8 cellular contexts compared by ENCODE assay signal in the genomic region with DNA sequence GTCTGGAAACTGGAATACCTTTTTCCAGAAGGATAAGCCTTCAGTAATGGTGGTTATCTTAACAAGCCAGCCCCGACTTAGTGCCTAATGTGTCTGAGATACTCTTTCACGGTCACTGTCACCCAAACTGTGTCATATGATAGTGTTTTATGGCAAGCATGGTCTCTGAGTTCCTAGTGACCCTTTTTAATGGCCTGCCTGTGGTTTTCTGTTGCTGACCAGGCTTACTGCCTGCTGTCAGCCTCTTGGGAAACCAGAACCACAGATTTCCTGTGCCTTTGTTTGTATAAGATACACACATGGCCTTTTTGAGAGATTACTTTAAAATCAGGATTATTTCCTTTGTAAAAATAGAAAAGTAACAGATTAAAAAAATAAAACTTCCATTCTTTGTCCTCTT. TPM values are rescaled to one million over a fixed set of nuclear protein-coding genes. Genes with fewer than 3 reads are reported as not detected.
DNase-seq lines count a peak whose midpoint lies in the region; ATAC-seq, FAIRE-seq and TF ChIP-seq lines count a peak whose summit lies in the region.

No MANE protein-coding gene starts in this region.

- TF ChIP-seq RAD21 in liver (IDR thresholded peaks at IDR 0.05), result peak in 1 of 2 donors; percentile 30
- no peak for TF ChIP-seq RAD21 in HepG2 (CRISPR knock-in tag; IDR thresholded peaks at IDR 0.05)
- no peak for TF ChIP-seq RAD21 in SK-N-SH (IDR thresholded peaks at IDR 0.05; ENCODE audit: low read length)

- H3K79me2 ChIP-seq in HepG2 (ENCODE audit: insufficient read depth, low read length) (no peaks in the 10 kb centered on the region), SK-N-SH (ENCODE audit: insufficient read depth) (no peaks in the 10 kb centered on the region)

- H4K20me1 ChIP-seq in HepG2 (ENCODE audit: insufficient read depth, low read length) (no peaks in the 10 kb centered on the region), SK-N-SH (ENCODE audit: insufficient read depth) (no peaks in the 10 kb centered on the region)

- CTCF ChIA-PET in HepG2 (lab: Yijun Ruan, JAX; ENCODE audit: low intra/inter-chr PET ratio, low total read pairs) (no interaction called here), SK-N-SH (lab: Yijun Ruan, JAX) (interaction anchor here (0.8 to 1.1 kb wide), 2 partner anchors 22 to 143 kb away, joined by 3 read pairs; no protein-coding TSS in a partner anchor)

- H3K4me2 ChIP-seq in HepG2 (ENCODE audit: low read depth, low read length) (no peak overlapping the region), SK-N-SH (no peak overlapping the region)

- BruUV-seq in HepG2 (replicated peaks; lab: Mats Ljungman, UMichigan), result no TSS peak

- H3K27ac ChIP-seq in liver (ENCODE audit: low read depth in 1 of 2, low read length in 2 of 2), result no peak overlapping the region
- no peak overlapping the region for H3K27ac ChIP-seq in HepG2 (ENCODE audit: extremely low read length, insufficient read depth, low read length)
- H3K27ac ChIP-seq in SK-N-SH (ENCODE audit: low read depth in 2 of 2, low read length in 1 of 2), result peak overlapping the region; percentile 28 to 85; a peak in 3 of 4 replicates

- H3K27me3 ChIP-seq in liver (ENCODE audit: control insufficient read depth in 4 of 4, insufficient read depth in 4 of 4, low read length in 3 of 4), result no peaks in the 10 kb centered on the region
- no peaks in the 10 kb centered on the region for H3K27me3 ChIP-seq in HepG2 (ENCODE audit: control insufficient read depth in 1 of 2, insufficient read depth in 2 of 2, low read length in 2 of 2)
- no peaks in the 10 kb centered on the region for H3K27me3 ChIP-seq in SK-N-SH (ENCODE audit: insufficient read depth)

- intact Hi-C loops in HepG2 (cut with micrococcal nuclease; ENCODE audit: unreplicated experiment), result no loop called here

- no peak for FAIRE-seq in HepG2 (lab: Jason Lieb, UNC)

- ATAC-seq in HepG2, result no peak
- no peak for ATAC-seq in HG03442 (IDR thresholded peaks at IDR 0.05; ENCODE audit: unreplicated experiment)
- no peak for ATAC-seq in HG03432 (IDR thresholded peaks at IDR 0.05; ENCODE audit: unreplicated experiment)
- no peak for ATAC-seq in GM21717 (IDR thresholded peaks at IDR 0.05; ENCODE audit: unreplicated experiment)

- TF ChIP-seq EP300 in HepG2 (IDR thresholded peaks at IDR 0.05; ENCODE audit: low read depth in 2 of 2, low read length in 2 of 2), result no peak
- no peak for TF ChIP-seq EP300 in HepG2 (CRISPR knock-in tag; IDR thresholded peaks at IDR 0.05; ENCODE audit: borderline replicate concordance)
- TF ChIP-seq EP300 in SK-N-SH (IDR thresholded peaks at IDR 0.05; ENCODE audit: borderline replicate concordance in 1 of 2, low read depth in 1 of 2, low read length in 1 of 2), result no peak

- H3K36me3 ChIP-seq in liver (ENCODE audit: control insufficient read depth in 4 of 4, insufficient read depth in 3 of 4, low read depth in 1 of 4, low read length in 3 of 4), result peaks cover 0 to 11% (median 5%) of the 10 kb centered on the region in 4 donors
- H3K36me3 ChIP-seq in HepG2 (replicated peaks in 1 of 2; ENCODE audit: control insufficient read depth in 1 of 2, insufficient read depth in 2 of 2, low read length in 2 of 2), result peaks cover 8 to 28% of the 10 kb centered on the region in 2 experiments; a peak in 4 of 5 replicates
- H3K36me3 ChIP-seq in SK-N-SH (replicated peaks in 1 of 2; ENCODE audit: control insufficient read depth in 1 of 2, insufficient read depth in 2 of 2, low read length in 1 of 2), result peaks cover 24 to 65% of the 10 kb centered on the region in 2 experiments

- H3K9ac ChIP-seq in liver (ENCODE audit: low read depth in 1 of 2, low read length in 2 of 2) (no peak overlapping the region), HepG2 (ENCODE audit: insufficient read depth, low read depth, low read length) (no peak overlapping the region), SK-N-SH (no peak overlapping the region)

- H3K4me3 ChIP-seq in liver (ENCODE audit: low read depth in 1 of 3, low read length in 3 of 3) (no peak overlapping the region), HepG2 (replicated peaks in 1 of 3; ENCODE audit: insufficient read depth in 1 of 3, low read depth in 2 of 3, low read length in 3 of 3) (no peak overlapping the region), SK-N-SH (ENCODE audit: low read depth in 2 of 2, low read length in 1 of 2) (no peak overlapping the region)

- no peaks in the 10 kb centered on the region for H3K9me3 ChIP-seq in liver (ENCODE audit: control insufficient read depth in 4 of 4, low read length in 3 of 4)
- H3K9me3 ChIP-seq in HepG2 (ENCODE audit: low read length), result no peaks in the 10 kb centered on the region
- no peaks in the 10 kb centered on the region for H3K9me3 ChIP-seq in SK-N-SH

- 64% methylated on average over 2 of the region's 2 CpGs for WGBS in liver
- 100% methylated on average over 2 of the region's 2 CpGs for WGBS in HepG2 (ENCODE audit: low lambda C conversion rate)
- 66% methylated on average over 2 of the region's 2 CpGs for WGBS in SK-N-SH (ENCODE audit: low lambda C conversion rate)

- TF ChIP-seq CTCF in liver (IDR thresholded peaks at IDR 0.05; ENCODE audit: low read depth, low read length, missing input control) (no peak), HepG2 (CRISPR knock-in tag; IDR thresholded peaks at IDR 0.05) (no peak), SK-N-SH (IDR thresholded peaks at IDR 0.05) (no peak)

- no peaks in the 10 kb centered on the region for H3F3A ChIP-seq in SK-N-SH (replicated peaks; ENCODE audit: insufficient read depth)

- H3K9me2 ChIP-seq in SK-N-SH, result no peaks in the 10 kb centered on the region

- POLR2A ChIA-PET in HepG2 (lab: Yijun Ruan, JAX), result no interaction called here
- POLR2A ChIA-PET in SK-N-SH (lab: Yijun Ruan, JAX), result no interaction called here

- DNase-seq in HepG2 (ENCODE audit: low spot score), result no peak
- peak; percentile 48 for DNase-seq in SK-N-SH
- peak; percentile 61 for DNase-seq in glomerular visceral epithelial cell (ENCODE audit: extremely low spot score)
- DNase-seq in activated naive CD4-positive, alpha-beta T cell treated with anti-CD3 and anti-CD28 coated beads, Interleukin-2, amount 50 U/mL, for 16 hours, result no peak

- in situ Hi-C loops in HepG2 (cut with HindIII; ENCODE audit: extremely low pct_ligation_motif_present, low pct_unique_long_range_greater_than_20kb), result no loop called here

- H3K4me1 ChIP-seq in liver (ENCODE audit: control insufficient read depth in 4 of 4, insufficient read depth in 4 of 4, low read length in 3 of 4) (peaks cover 0 to 4% (median 0%) of the 10 kb centered on the region in 4 donors), HepG2 (ENCODE audit: insufficient read depth, low read length) (no peaks in the 10 kb centered on the region), SK-N-SH (ENCODE audit: control insufficient read depth in 1 of 2, insufficient read depth in 2 of 2, low read depth in 1 of 2, low read length in 1 of 2) (peaks cover 0 to 23% of the 10 kb centered on the region in 2 experiments; a peak in 2 of 4 replicates)

- H2AFZ ChIP-seq in HepG2 (ENCODE audit: low read length), result no peak overlapping the region
- H2AFZ ChIP-seq in SK-N-SH (ENCODE audit: low read depth), result no peak overlapping the region

- TF ChIP-seq POLR2A in HepG2 (IDR thresholded peaks at IDR 0.05; ENCODE audit: insufficient read depth in 1 of 2, low read depth in 2 of 2, low read length in 2 of 2), result no peak

TF ChIP-seq in liver, 16 proteins besides CTCF, POLR2A, EP300 and RAD21 (continues in another document):
- TF ChIP-seq, protein P1, sequence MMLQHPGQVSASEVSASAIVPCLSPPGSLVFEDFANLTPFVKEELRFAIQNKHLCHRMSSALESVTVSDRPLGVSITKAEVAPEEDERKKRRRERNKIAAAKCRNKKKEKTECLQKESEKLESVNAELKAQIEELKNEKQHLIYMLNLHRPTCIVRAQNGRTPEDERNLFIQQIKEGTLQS (IDR thresholded peaks at IDR 0.05), result no peak
- peak; percentile 20 for TF ChIP-seq YY1 (IDR thresholded peaks at IDR 0.05)

TF ChIP-seq in SK-N-SH, 30 proteins besides CTCF, POLR2A, EP300 and RAD21:
- TF ChIP-seq TCF12 (IDR thresholded peaks at IDR 0.05), result peak; percentile 57; the same call in 1 of the 2 replicates
- TF ChIP-seq CHD2 (IDR thresholded peaks at IDR 0.05; ENCODE audit: low read length, partially characterized antibody), result peak; percentile 35
- TF ChIP-seq EZH2phosphoT487 (IDR thresholded peaks at IDR 0.05; ENCODE audit: borderline replicate concordance, low read depth), result no peak
- TF ChIP-seq RCOR1 (IDR thresholded peaks at IDR 0.05; ENCODE audit: low read length), result 0 out of 2 replicates have a peak, but pooled peaks have one; percentile 16
- peak; percentile 31; the same call in 1 of the 2 replicates for TF ChIP-seq MXI1 (IDR thresholded peaks at IDR 0.05; ENCODE audit: low read depth, low read length)

RNA-seq across cellular contexts. Expression of a gene that starts 22.4 kb away (rescaled TPM):
- 1 to 10 TPM; 6.5 to 9.9 TPM for total RNA-seq in liver
- polyA plus RNA-seq in liver, result 1 to 10 TPM; 4.4 to 8.9 TPM
- total RNA-seq in HepG2 (2016; rRNA removed; fragmentation: Illumina TruSeq; extraction: Trizol), result 18.9 and 23.6 TPM in 2 replicates
- 3.7 and 4.1 TPM in 2 replicates for total RNA-seq in HepG2 (2016; cell fraction: cytosol; rRNA removed; fragmentation: Illumina TruSeq; extraction: Trizol; ENCODE audit: low read depth)
- total RNA-seq in HepG2 (2016; cell fraction: insoluble cytoplasmic fraction; rRNA removed; fragmentation: Illumina TruSeq; extraction: Trizol), result 18.6 and 23.4 TPM in 2 replicates
- 11.2 and 11.3 TPM in 2 replicates for total RNA-seq in HepG2 (2016; cell fraction: membrane; rRNA removed; fragmentation: Illumina TruSeq; extraction: Trizol)
- total RNA-seq in HepG2 (2016; cell fraction: nucleus; rRNA removed; fragmentation: Illumina TruSeq; extraction: Trizol), result 12.3 and 14.7 TPM in 2 replicates
- polyA plus RNA-seq in HepG2 (2011; rRNA removed), result 8.7 and 9.5 TPM in 2 replicates
- 6.2 and 7.7 TPM in 2 replicates for polyA plus RNA-seq in HepG2 (2011; cell fraction: cytosol; rRNA removed)
- 8.2 and 10.9 TPM in 2 replicates for polyA plus RNA-seq in HepG2 (2011; cell fraction: nucleus; rRNA removed)
- polyA plus RNA-seq in HepG2 (2012), result 14.4 and 16.1 TPM in 2 replicates
- polyA plus RNA-seq in HepG2 (2016; cell fraction: cytosol; fragmentation: Illumina TruSeq; extraction: Trizol; ENCODE audit: low read depth), result 4.9 and 5.6 TPM in 2 replicates
- polyA plus RNA-seq in HepG2 (2016; cell fraction: insoluble cytoplasmic fraction; fragmentation: Illumina TruSeq; extraction: Trizol; ENCODE audit: low read depth), result 22.4 and 24.1 TPM in 2 replicates
- 5.6 and 8.1 TPM in 2 replicates for polyA plus RNA-seq in HepG2 (2016; cell fraction: membrane; fragmentation: Illumina TruSeq; extraction: Trizol; ENCODE audit: low read depth)
- 17.3 and 20.8 TPM in 2 replicates for polyA plus RNA-seq in HepG2 (2016; cell fraction: nucleus; fragmentation: Illumina TruSeq; extraction: Trizol; ENCODE audit: insufficient read depth, low read depth)
- 9.6 and 24.5 TPM in 2 replicates for polyA minus RNA-seq in HepG2 (2011; rRNA and poly(A)+ RNA removed; ENCODE audit: low replicate concordance)
- 7.7 and 8.5 TPM in 2 replicates for polyA minus RNA-seq in HepG2 (2011; cell fraction: cytosol; rRNA and poly(A)+ RNA removed)
- 26.1 and 27.8 TPM in 2 replicates for polyA minus RNA-seq in HepG2 (2011; cell fraction: nucleus; rRNA and poly(A)+ RNA removed)
- 9.4 and 11.3 TPM in 2 replicates for polyA plus RNA-seq in SK-N-SH (2012; rRNA removed)
- polyA plus RNA-seq in SK-N-SH (2012; cell fraction: cytosol; rRNA removed), result 13.3 and 13.7 TPM in 2 replicates
- polyA plus RNA-seq in SK-N-SH (2012; cell fraction: nucleus; rRNA removed), result 7.7 and 12.9 TPM in 2 replicates

Comparison
In these comparisons a context has a peak if more than half of its experiments do, and no peak if none do; other contexts are left out.
1. H3K27ac ChIP-seq: peak in SK-N-SH (2 of 2); none in liver (0 of 2) and HepG2 (single experiment).
2. DNase-seq: peak in SK-N-SH (single experiment) and glomerular visceral epithelial cell (single experiment); none in HepG2 (single experiment) and activated naive CD4-positive, alpha-beta T cell treated with anti-CD3 and anti-CD28 coated beads, Interleukin-2, amount 50 U/mL, for 16 hours (single experiment).